Comparison of ENCODE assay signal across 17 cellular contexts in the genomic region with DNA sequence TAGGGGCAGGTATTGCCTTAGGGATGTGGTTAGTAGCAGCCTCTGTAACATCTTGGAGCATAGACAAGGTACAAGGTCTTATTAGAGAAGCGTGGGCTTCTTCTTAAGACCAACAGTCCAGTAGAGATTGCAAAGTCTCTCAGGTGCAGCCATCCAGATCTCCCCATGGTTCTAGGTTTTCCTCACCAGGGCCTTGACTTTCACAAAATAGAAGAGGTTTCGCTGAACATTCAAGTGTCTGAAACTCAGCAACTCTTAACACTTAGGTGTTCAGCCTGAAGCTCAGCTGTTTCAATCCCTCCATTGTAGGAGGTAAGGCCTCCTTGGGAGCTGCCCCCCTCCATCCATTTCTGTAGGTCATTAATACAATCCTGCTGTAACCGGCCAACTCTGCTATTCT. TPM values are rescaled to one million over a fixed set of nuclear protein-coding genes. Genes with fewer than 3 reads are reported as not detected.
DNase-seq lines count a peak whose midpoint lies in the region; ATAC-seq and TF ChIP-seq lines count a peak whose summit lies in the region.
"Had no signal": no experiment of that assay in that cellular context is flagged by ENCODE, and none has a peak within 500 bp of the region (broad histone marks: within the 10 kb centered on the region; RNA-seq: fewer than 3 reads in every experiment).

No MANE protein-coding gene starts in this region.

- H3K36me3 ChIP-seq in DND-41 (ENCODE audit: insufficient read depth, low read length) (peaks cover 24% of the 10 kb centered on the region; the same call in 1 of the 2 replicates), OCI-LY7 (ENCODE audit: insufficient read depth, low read length) (peaks cover 25% of the 10 kb centered on the region; the same call in 1 of the 2 replicates)

- H3K9me3 ChIP-seq in DND-41 (ENCODE audit: insufficient read depth, low read length, severe bottlenecking) (no peaks in the 10 kb centered on the region), OCI-LY7 (ENCODE audit: low read length) (no peaks in the 10 kb centered on the region)
- H3K9me3 ChIP-seq: SJCRH30 had no signal

- H3K9ac ChIP-seq in DND-41 (ENCODE audit: low read depth, low read length), result no peak overlapping the region

- H3K4me2 ChIP-seq in DND-41 (ENCODE audit: insufficient read depth, low read length), result no peak overlapping the region
- no peak overlapping the region for H3K4me2 ChIP-seq in OCI-LY7 (ENCODE audit: low read length)
- H3K4me2 ChIP-seq: GM23338 had no signal

- no TSS peak for BruUV-seq in OCI-LY7 (replicated peaks; lab: Mats Ljungman, UMichigan)

- H3K4me1 ChIP-seq in DND-41 (ENCODE audit: insufficient read depth, low read length) (no peaks in the 10 kb centered on the region), OCI-LY7 (ENCODE audit: insufficient read depth, low read length, poor library complexity, severe bottlenecking) (no peaks in the 10 kb centered on the region)

- no peak overlapping the region for H3K4me3 ChIP-seq in DND-41 (ENCODE audit: low read depth in 1 of 2, low read length in 2 of 2)
- no peak overlapping the region for H3K4me3 ChIP-seq in choroid plexus epithelial cell (ENCODE audit: low read depth, low read length)
- H3K4me3 ChIP-seq in OCI-LY7 (ENCODE audit: low read depth, low read length, poor library complexity, severe bottlenecking), result no peak overlapping the region
- H3K4me3 ChIP-seq: GM23338, SJCRH30 had no signal

- POLR2A ChIA-PET in OCI-LY7 (lab: Charles Lee), result interaction anchor here (1.2 kb wide), 1 partner anchor 11 kb away, joined by 3 read pairs; no protein-coding TSS in a partner anchor

- no peak for DNase-seq in DND-41
- peak; percentile 14 for DNase-seq in choroid plexus epithelial cell (ENCODE audit: low read depth)
- no peak for DNase-seq in Right ventricle myocardium inferior (ENCODE audit: missing footprints)
- no peak for DNase-seq in OCI-LY7 (ENCODE audit: low spot score)
- DNase-seq in stimulated activated CD4-positive, alpha-beta T cell treated with anti-CD3 and anti-CD28 coated beads, Interleukin-1b, Interleukin-23, amount 100 ng/mL, for 48 hours, result no peak
- DNase-seq: ACHN; COR-L47; Kasumi-1; NCI-H1694; NCI-H526; NK-92 treated with Interleukin-12 subunit alpha and Interleukin-12 subunit beta, amount 100 ng/mL, for 24 hours; OCI-M1; RPMI8226; SJCRH30 had no signal

- TF ChIP-seq POLR2A in GM18505 (IDR thresholded peaks at IDR 0.05; ENCODE audit: borderline replicate concordance, extremely low read depth, insufficient read depth, insufficient read length), result no peak

- TF ChIP-seq CTCF in DND-41 (IDR thresholded peaks at IDR 0.05; ENCODE audit: borderline replicate concordance, extremely low read depth, low read length, poor library complexity, severe bottlenecking) (no peak), choroid plexus epithelial cell (conservative IDR thresholded peaks at IDR 0.05; ENCODE audit: low read depth, low read length) (no peak), OCI-LY7 (conservative IDR thresholded peaks at IDR 0.05; ENCODE audit: low read length) (no peak)

- H4K20me1 ChIP-seq in DND-41 (ENCODE audit: insufficient read depth, low read length) (no peaks in the 10 kb centered on the region), OCI-LY7 (ENCODE audit: insufficient read depth, low read length) (no peaks in the 10 kb centered on the region)

- peak; percentile 47; the same call in 1 of the 3 replicates for ATAC-seq in DND-41 (ENCODE audit: insufficient read depth, low read depth)
- peak; percentile 53 for ATAC-seq in GM18505 (IDR thresholded peaks at IDR 0.05; ENCODE audit: unreplicated experiment)
- ATAC-seq in HG02870 (IDR thresholded peaks at IDR 0.05; ENCODE audit: unreplicated experiment), result peak; percentile 40
- ATAC-seq in Right ventricle myocardium inferior, result no peak
- ATAC-seq: GM23338 had no signal

- no peaks in the 10 kb centered on the region for H3K9me2 ChIP-seq in OCI-LY7 (ENCODE audit: insufficient read depth, low read length)

- CTCF ChIA-PET in OCI-LY7 (lab: Charles Lee; ENCODE audit: unreplicated experiment), result no interaction called here

- H3K79me2 ChIP-seq in DND-41 (ENCODE audit: insufficient read depth, low read length) (no peaks in the 10 kb centered on the region), OCI-LY7 (ENCODE audit: insufficient read depth, low read depth, low read length) (no peaks in the 10 kb centered on the region)

- H3K27me3 ChIP-seq in DND-41 (ENCODE audit: insufficient read depth, low read length, poor library complexity), result no peaks in the 10 kb centered on the region
- H3K27me3 ChIP-seq: SJCRH30 had no signal

- H2AFZ ChIP-seq in DND-41 (ENCODE audit: low read depth, low read length), result no peak overlapping the region
- no peak overlapping the region for H2AFZ ChIP-seq in OCI-LY7 (ENCODE audit: low read length)
- H2AFZ ChIP-seq: GM23338 had no signal

- no peak overlapping the region for H3K27ac ChIP-seq in DND-41 (ENCODE audit: low read length)
- no peak overlapping the region for H3K27ac ChIP-seq in OCI-LY7 (ENCODE audit: low read depth, low read length, poor library complexity, severe bottlenecking)
- H3K27ac ChIP-seq: SJCRH30 had no signal

- intact Hi-C loops in Right ventricle myocardium inferior (cut with DNase I), result loop anchor here (1.0 to 2.0 kb wide), 2 partner anchors 107 to 212 kb away; no protein-coding TSS in a partner anchor
- intact Hi-C loops in OCI-LY7 (cut with micrococcal nuclease; ENCODE audit: unreplicated experiment), result loop anchor here (2.0 to 5.0 kb wide), 3 partner anchors 47 to 206 kb away; no protein-coding TSS in a partner anchor

RNA-seq across cellular contexts. Expression of a gene that starts 44.4 kb away (rescaled TPM):
- total RNA-seq in Right ventricle myocardium inferior (18.1 TPM), OCI-LY7 (2022) (29.1 and 30.1 TPM in 2 replicates)
- total RNA-seq in OCI-LY7 (2014; rRNA removed; shearing (Covaris generic)), result 20.1 and 21.0 TPM in 2 replicates
